Comparison of ENCODE assay signal across 16 cellular contexts in genomic region chr18:27202771-27203170, GRCh38. TPM values are rescaled to one million over a fixed set of nuclear protein-coding genes. Genes with fewer than 3 reads are reported as not detected.
DNase-seq lines count a peak whose midpoint lies in the region; ATAC-seq, FAIRE-seq and TF ChIP-seq lines count a peak whose summit lies in the region.
"Had no signal": no experiment of that assay in that cellular context is flagged by ENCODE, and none has a peak within 500 bp of the region (broad histone marks: within the 10 kb centered on the region; RNA-seq: fewer than 3 reads in every experiment).

No MANE protein-coding gene starts in this region.

- no peaks in the 10 kb centered on the region for H3K36me3 ChIP-seq in breast epithelium
- no peaks in the 10 kb centered on the region for H3K36me3 ChIP-seq in mammary epithelial cell (ENCODE audit: insufficient read depth, low read length)
- no peaks in the 10 kb centered on the region for H3K36me3 ChIP-seq in keratinocyte (ENCODE audit: control insufficient read depth in 2 of 2, extremely low read depth in 1 of 2, insufficient read depth in 2 of 2, low read length in 2 of 2)
- H3K36me3 ChIP-seq in skeletal muscle satellite cell (ENCODE audit: insufficient read depth, low read length): no peaks in the 10 kb centered on the region
- H3K36me3 ChIP-seq: HAP-1 had no signal

- H3K9ac ChIP-seq in mammary epithelial cell (ENCODE audit: insufficient read depth, low read length) (no peak overlapping the region), keratinocyte (ENCODE audit: control insufficient read depth, extremely low read depth, insufficient read depth, low read length) (no peak overlapping the region), skeletal muscle satellite cell (ENCODE audit: low read depth, low read length) (no peak overlapping the region)

- TF ChIP-seq POLR2A in breast epithelium (IDR thresholded peaks at IDR 0.05): no peak

- peaks cover 9% of the 10 kb centered on the region for H3K4me1 Mint-ChIP-seq in MCF 10A (ENCODE audit: insufficient read depth, unreplicated experiment)

- H3K4me3 Mint-ChIP-seq in MCF 10A (ENCODE audit: unreplicated experiment): no peak overlapping the region

- no peaks in the 10 kb centered on the region for H3K27me3 ChIP-seq in breast epithelium
- H3K27me3 ChIP-seq in mammary epithelial cell (ENCODE audit: insufficient read depth, low read length): no peaks in the 10 kb centered on the region
- no peaks in the 10 kb centered on the region for H3K27me3 ChIP-seq in keratinocyte (ENCODE audit: control insufficient read depth, extremely low read depth, insufficient read depth, low read length)
- no peaks in the 10 kb centered on the region for H3K27me3 ChIP-seq in skeletal muscle satellite cell (ENCODE audit: control insufficient read depth, insufficient read depth, low read length)

- H3K4me1 ChIP-seq in breast epithelium (no peaks in the 10 kb centered on the region), mammary epithelial cell (ENCODE audit: insufficient read depth, low read length) (peaks cover 9% of the 10 kb centered on the region), keratinocyte (ENCODE audit: control insufficient read depth, extremely low read depth, insufficient read depth, low read length) (peaks cover 8% of the 10 kb centered on the region), skeletal muscle satellite cell (ENCODE audit: control insufficient read depth, insufficient read depth, low read length) (peaks cover 14% of the 10 kb centered on the region)
- H3K4me1 ChIP-seq: A549, HAP-1 had no signal

- TF ChIP-seq CTCF in MCF 10A (IDR thresholded peaks at IDR 0.05; ENCODE audit: unreplicated experiment) (no peak), breast epithelium (IDR thresholded peaks at IDR 0.05) (no peak), mammary epithelial cell (conservative IDR thresholded peaks at IDR 0.05 in 1 of 2, IDR thresholded peaks at IDR 0.05 in 1 of 2; ENCODE audit: extremely low read depth in 1 of 2, insufficient read depth in 1 of 2, low read depth in 1 of 2, low read length in 2 of 2) (no peak), keratinocyte (optimal IDR thresholded peaks at IDR 0.05 in 1 of 3, IDR thresholded peaks at IDR 0.05 in 1 of 3, conservative IDR thresholded peaks at IDR 0.05 in 1 of 3; ENCODE audit: extremely low read depth in 1 of 3, insufficient read depth in 2 of 3, low read length in 3 of 3) (no peak), foreskin fibroblast (IDR thresholded peaks at IDR 0.05; ENCODE audit: low read depth, low read length) (no peak), omental fat pad (IDR thresholded peaks at IDR 0.05) (no peak)

- no peaks in the 10 kb centered on the region for H3K36me3 Mint-ChIP-seq in MCF 10A (ENCODE audit: insufficient read depth, unreplicated experiment)

- H3K9me1 ChIP-seq in keratinocyte (ENCODE audit: control insufficient read depth, extremely low read depth, insufficient read depth, low read length): no peaks in the 10 kb centered on the region

- no peaks in the 10 kb centered on the region for H3K9me3 Mint-ChIP-seq in MCF 10A (ENCODE audit: unreplicated experiment)

- H3K4me3 ChIP-seq in breast epithelium: no peak overlapping the region
- no peak overlapping the region for H3K4me3 ChIP-seq in mammary epithelial cell (replicated peaks in 1 of 3; ENCODE audit: insufficient read depth in 1 of 3, low read depth in 2 of 3, low read length in 3 of 3)
- H3K4me3 ChIP-seq in keratinocyte (ENCODE audit: control insufficient read depth in 2 of 3, extremely low read depth in 1 of 3, insufficient read depth in 2 of 3, low read depth in 1 of 3, low read length in 3 of 3): no peak overlapping the region
- no peak overlapping the region for H3K4me3 ChIP-seq in skeletal muscle satellite cell (ENCODE audit: low read length)
- no peak overlapping the region for H3K4me3 ChIP-seq in foreskin fibroblast (ENCODE audit: low read depth in 1 of 2, low read length in 2 of 2)
- H3K4me3 ChIP-seq: A549, HAP-1 had no signal

- peak; percentile 81 for FAIRE-seq in keratinocyte (lab: Jason Lieb, UNC)
- FAIRE-seq: A549 had no signal

- H3K4me2 ChIP-seq in mammary epithelial cell (ENCODE audit: insufficient read depth, low read depth, low read length): peak overlapping the region; percentile 60
- no peak overlapping the region for H3K4me2 ChIP-seq in keratinocyte (ENCODE audit: control insufficient read depth, extremely low read depth, insufficient read depth, low read depth, low read length)
- H3K4me2 ChIP-seq in skeletal muscle satellite cell (ENCODE audit: low read length): peak overlapping the region; percentile 5
- H3K4me2 ChIP-seq: A549 had no signal

- H3K27ac Mint-ChIP-seq in MCF 10A (ENCODE audit: low read depth, unreplicated experiment): no peak overlapping the region

- POLR2A ChIA-PET in MCF 10A (lab: Yijun Ruan, JAX): no interaction called here

- ATAC-seq in HG02571 (IDR thresholded peaks at IDR 0.05; ENCODE audit: unreplicated experiment) (no peak), omental fat pad (ENCODE audit: low FRiP score) (no peak)
- ATAC-seq: A549 had no signal

- H3K27ac ChIP-seq in breast epithelium (peak overlapping the region in 1 of 2 donors; percentile 53), mammary epithelial cell (ENCODE audit: insufficient read depth, low read depth, low read length) (peak overlapping the region; percentile 17), keratinocyte (ENCODE audit: control insufficient read depth, insufficient read depth, low read length) (no peak overlapping the region)
- H3K27ac ChIP-seq: A549, C4-2B had no signal

- CTCF ChIA-PET in MCF 10A (lab: Yijun Ruan, JAX): interaction anchor here (2.0 kb wide), 1 partner anchor 9 kb away, joined by 9 read pairs; no protein-coding TSS in a partner anchor
- CTCF ChIA-PET in mammary epithelial cell (lab: Charles Lee; ENCODE audit: low non-redundant PET): no interaction called here

- H4K20me1 ChIP-seq in mammary epithelial cell (ENCODE audit: insufficient read depth, low read length) (no peaks in the 10 kb centered on the region), keratinocyte (ENCODE audit: control insufficient read depth, extremely low read depth, insufficient read depth, low read length) (no peaks in the 10 kb centered on the region)

- no peaks in the 10 kb centered on the region for H3K79me2 ChIP-seq in mammary epithelial cell (ENCODE audit: insufficient read depth, low read length)
- H3K79me2 ChIP-seq in keratinocyte (ENCODE audit: control insufficient read depth, insufficient read depth, low read length): no peaks in the 10 kb centered on the region

- no peaks in the 10 kb centered on the region for H3K27me3 Mint-ChIP-seq in MCF 10A (ENCODE audit: insufficient read depth, unreplicated experiment)

- intact Hi-C loops in MCF 10A (cut with micrococcal nuclease) (no loop called here), breast epithelium (cut with DNase I; ENCODE audit: low total_unique reads) (no loop called here), mammary epithelial cell (cut with micrococcal nuclease) (no loop called here)

- WGBS in mammary epithelial cell (ENCODE audit: low coverage, missing lambda C conversion rate): 0% methylated on average over 1 of the region's 2 CpGs

- dilution Hi-C loops in mammary epithelial cell (cut with HindIII; ENCODE audit: low sequenced_read_pairs): no loop called here
- dilution Hi-C loops in keratinocyte (cut with MboI; ENCODE audit: extremely low pct_ligation_motif_present, low sequenced_read_pairs): no loop called here

- peak; percentile 16 for DNase-seq in MCF 10A (ENCODE audit: unreplicated experiment)
- no peak for DNase-seq in breast epithelium (ENCODE audit: low spot score in 2 of 2)
- peak; percentile 57 for DNase-seq in mammary epithelial cell
- no peak for DNase-seq in keratinocyte (ENCODE audit: low read depth, low spot score)
- no peak for DNase-seq in foreskin fibroblast
- no peak for DNase-seq in omental fat pad (ENCODE audit: low spot score)
- DNase-seq: COR-L47, DMS53, Karpas-422, NCI-H446, NCI-H748 treated with DMSO at 0.1 percent for 48 hours had no signal

- H2AFZ ChIP-seq in mammary epithelial cell (ENCODE audit: low read depth, low read length): peak overlapping the region; percentile 96
- H2AFZ ChIP-seq in keratinocyte (ENCODE audit: control insufficient read depth, low read length): peak overlapping the region; percentile 31

- BruUV-seq in MCF 10A (replicated peaks; lab: Mats Ljungman, UMichigan) (no TSS peak), mammary epithelial cell (replicated peaks; lab: Mats Ljungman, UMichigan) (no TSS peak)

- H3K9me3 ChIP-seq in breast epithelium (no peaks in the 10 kb centered on the region), mammary epithelial cell (replicated peaks; ENCODE audit: insufficient read depth, low read length) (no peaks in the 10 kb centered on the region), keratinocyte (ENCODE audit: control insufficient read depth, low read depth, low read length) (no peaks in the 10 kb centered on the region), skeletal muscle satellite cell (replicated peaks; ENCODE audit: low read length) (no peaks in the 10 kb centered on the region)
- H3K9me3 ChIP-seq: A549, HAP-1 had no signal

- in situ Hi-C loops in mammary epithelial cell (cut with MboI; ENCODE audit: low sequenced_read_pairs in 2 of 2): no loop called here

RNA-seq across cellular contexts. Expression of gene CHST9, which starts 17.7 kb away (rescaled TPM):
- total RNA-seq in MCF 10A (2022) (not detected in 2 replicates), breast epithelium (1 to 10 TPM in 2 of 3 donors, not detected in 1; 1.6 to 8.5 TPM), mammary epithelial cell (under 1 TPM in 1 of 2 donors, not detected in 1; 0.17 TPM), omental fat pad (under 1 TPM in 1 of 4 donors, not detected in 3; under 0.01 TPM)
- polyA plus RNA-seq in mammary epithelial cell (not detected), keratinocyte (under 0.01 to 0.07 TPM (median 0.03 TPM) in 3 replicates)
- polyA minus RNA-seq in mammary epithelial cell (not detected), keratinocyte (0.10 TPM in 1 of 3 replicates, not detected in the others)
- not detected for polyA plus RNA-seq in keratinocyte (2011; ENCODE audit: low read depth)
- 0.03 and 0.07 TPM in 2 replicates for polyA plus RNA-seq in keratinocyte (2011; cell fraction: cytosol; rRNA removed)
- 0.04 and 0.05 TPM in 2 replicates for polyA plus RNA-seq in keratinocyte (2011; cell fraction: nucleus; rRNA removed)
- polyA plus RNA-seq in keratinocyte (2012; ENCODE audit: low replicate concordance): 0.03 TPM in 1 of 2 replicates, not detected in the other
- not detected for polyA minus RNA-seq in keratinocyte (2011; cell fraction: cytosol; rRNA and poly(A)+ RNA removed)
- not detected in 2 replicates for polyA minus RNA-seq in keratinocyte (2011; cell fraction: nucleus; rRNA and poly(A)+ RNA removed)
- total RNA-seq in skeletal muscle satellite cell (2012; rRNA removed): not detected in 2 replicates

Comparison
In these comparisons a context has a peak if more than half of its experiments do, and no peak if none do; other contexts are left out.
1. DNase-seq: peak in MCF 10A (single experiment) and mammary epithelial cell (single experiment); none in breast epithelium (0 of 2), keratinocyte (single experiment), foreskin fibroblast (0 of 2) and omental fat pad (single experiment).